In genomic region chr1:28507247-28507645, GRCh38 we compare ENCODE assay signal across 8 cellular contexts. TPM values are rescaled to one million over a fixed set of nuclear protein-coding genes. Genes with fewer than 3 reads are reported as not detected.
DNase-seq lines count a peak whose midpoint lies in the region; ATAC-seq, FAIRE-seq and TF ChIP-seq lines count a peak whose summit lies in the region.

No MANE protein-coding gene starts in this region.

- H3K27me3 Mint-ChIP-seq in osteocyte (ENCODE audit: unreplicated experiment), result no peaks in the 10 kb centered on the region

- DNase-seq in GM12891 (ENCODE audit: insufficient read length, low spot score) (no peak), RWPE1 (ENCODE audit: low spot score) (no peak), osteocyte (ENCODE audit: extremely low spot score, unreplicated experiment) (no peak), NCI-H1417 (lab: John Stamatoyannopoulos, UW) (no peak), DMS79 (lab: John Stamatoyannopoulos, UW) (no peak)

- CTCF ChIA-PET in RWPE1 (lab: Yijun Ruan, JAX), result no interaction called here

- H3K4me1 ChIP-seq in endocrine pancreas (ENCODE audit: control insufficient read depth, insufficient read depth, low read length), result no peaks in the 10 kb centered on the region

- peak overlapping the region; percentile 96 for H3K27ac Mint-ChIP-seq in osteocyte (ENCODE audit: unreplicated experiment)

- peak overlapping the region; percentile 71 for H3K9ac ChIP-seq in endocrine pancreas (ENCODE audit: control insufficient read depth, insufficient read depth, low read length)

- TF ChIP-seq CTCF in RWPE1 (conservative IDR thresholded peaks at IDR 0.05; ENCODE audit: low read depth) (no peak), osteocyte (IDR thresholded peaks at IDR 0.05) (no peak)

- no peaks in the 10 kb centered on the region for H3K9me3 Mint-ChIP-seq in osteocyte (ENCODE audit: unreplicated experiment)

- H3K36me3 ChIP-seq in endocrine pancreas (ENCODE audit: control insufficient read depth, insufficient read depth, low read length), result peaks cover 8% of the 10 kb centered on the region

- H3K4me3 ChIP-seq in endocrine pancreas (ENCODE audit: control insufficient read depth, insufficient read depth, low read length), result peak overlapping the region; percentile 81

- FAIRE-seq in GM12891 (lab: Jason Lieb, UNC), result no peak

- POLR2A ChIA-PET in RWPE1 (lab: Yijun Ruan, JAX; ENCODE audit: low non-redundant PET), result interaction anchor here (0.7 kb wide), 3 partner anchors 25 to 487 kb away, joined by 3 to 15 read pairs (median 8); no protein-coding TSS in a partner anchor

- H3K4me1 Mint-ChIP-seq in osteocyte (ENCODE audit: unreplicated experiment), result peaks cover 45% of the 10 kb centered on the region

- peak overlapping the region; percentile 97 for H3K4me3 Mint-ChIP-seq in osteocyte (ENCODE audit: unreplicated experiment)

- peak; percentile 24 for TF ChIP-seq POLR2A in GM12891 (IDR thresholded peaks at IDR 0.05; ENCODE audit: low read depth, low read length)

- no peaks in the 10 kb centered on the region for H3K9me3 ChIP-seq in endocrine pancreas (ENCODE audit: control insufficient read depth, low read length)

- peaks cover 45% of the 10 kb centered on the region for H3K36me3 Mint-ChIP-seq in osteocyte (ENCODE audit: unreplicated experiment)

- no peaks in the 10 kb centered on the region for H3K27me3 ChIP-seq in endocrine pancreas (ENCODE audit: control insufficient read depth, insufficient read depth, low read length)

- peak overlapping the region; percentile 97 for H3K27ac ChIP-seq in RWPE1

- no peak for ATAC-seq in GM21360 (IDR thresholded peaks at IDR 0.05; ENCODE audit: unreplicated experiment)
- ATAC-seq in HG02981 (IDR thresholded peaks at IDR 0.05; ENCODE audit: unreplicated experiment), result no peak

TF ChIP-seq in GM12891, 5 proteins besides CTCF, POLR2A, EP300 and RAD21:
- TF ChIP-seq PAX5 (IDR thresholded peaks at IDR 0.05; ENCODE audit: insufficient read depth, low read length, severe bottlenecking), result no peak
- TF ChIP-seq POLR2AphosphoS5 (IDR thresholded peaks at IDR 0.05; ENCODE audit: low read depth, low read length), result no peak
- no peak for TF ChIP-seq SPI1 (IDR thresholded peaks at IDR 0.05; ENCODE audit: low read depth, low read length)
- no peak for TF ChIP-seq TAF1 (IDR thresholded peaks at IDR 0.05; ENCODE audit: low read depth, low read length)
- peak; percentile 38; the same call in 1 of the 2 replicates for TF ChIP-seq POU2F2 (IDR thresholded peaks at IDR 0.05; ENCODE audit: low read depth, low read length)
TF ChIP-seq in GM12891: peak in this region for 1.

RNA-seq across cellular contexts. Expression of gene RCC1, which starts 1.4 kb away (rescaled TPM):
- 32.9 TPM for polyA plus RNA-seq in GM12891 (2012; ENCODE audit: low read depth, missing spikeins)
- 22.9 and 25.0 TPM in 2 replicates for total RNA-seq in osteocyte

RNA-seq across cellular contexts. Expression of gene TRNAU1AP, which starts 45.6 kb away (rescaled TPM):
- polyA plus RNA-seq in GM12891 (2012; ENCODE audit: low read depth, missing spikeins), result 20.8 TPM
- 21.2 and 23.3 TPM in 2 replicates for total RNA-seq in osteocyte
